1 cellular context compared by ENCODE assay signal in genomic region chr4:139153411-139154133, GRCh38.
TF ChIP-seq lines count a peak whose summit lies in the region.

No MANE protein-coding gene starts in this region.

TF ChIP-seq in HepG2, 621 proteins besides CTCF, POLR2A, EP300 and RAD21 (continued from another document and continues in another):
- TF ChIP-seq ZFP91 (CRISPR knock-in tag; IDR thresholded peaks at IDR 0.05; ENCODE audit: borderline replicate concordance), result no peak
- no peak for TF ChIP-seq KLF9 (CRISPR knock-in tag; IDR thresholded peaks at IDR 0.05; ENCODE audit: low read depth)
- 0 out of 2 replicates have a peak, but pooled peaks have one; percentile 30 for TF ChIP-seq TARDBP (CRISPR knock-in tag; IDR thresholded peaks at IDR 0.05)
- TF ChIP-seq FOXJ3 (CRISPR knock-in tag; IDR thresholded peaks at IDR 0.05; ENCODE audit: borderline replicate concordance), result 0 out of 2 replicates have a peak, but pooled peaks have one; percentile 26
- no peak for TF ChIP-seq ZNF891 (CRISPR knock-in tag; IDR thresholded peaks at IDR 0.05)
- TF ChIP-seq ZNF24 (IDR thresholded peaks at IDR 0.05), result no peak
- no peak for TF ChIP-seq SOX13 (IDR thresholded peaks at IDR 0.05)
- peak in 1 of 2 experiments; percentile 82; a peak in 2 of 4 replicates for TF ChIP-seq SOX13 (CRISPR knock-in tag; conservative IDR thresholded peaks at IDR 0.05 in 1 of 2, IDR thresholded peaks at IDR 0.05 in 1 of 2)
- TF ChIP-seq GMEB1 (CRISPR knock-in tag; IDR thresholded peaks at IDR 0.05; ENCODE audit: borderline replicate concordance), result no peak
- no peak for TF ChIP-seq AGO2 (optimal IDR thresholded peaks at IDR 0.05; ENCODE audit: low read depth, low read length)
- TF ChIP-seq ZNF678 (CRISPR knock-in tag; IDR thresholded peaks at IDR 0.05), result no peak
- TF ChIP-seq ELF4 (CRISPR knock-in tag; IDR thresholded peaks at IDR 0.05; ENCODE audit: borderline replicate concordance), result no peak
- TF ChIP-seq ARID5B (CRISPR knock-in tag; IDR thresholded peaks at IDR 0.05), result peak; percentile 70
- 0 out of 2 replicates have a peak, but pooled peaks have one; percentile 15 for TF ChIP-seq MED1 (CRISPR knock-in tag; IDR thresholded peaks at IDR 0.05)
- TF ChIP-seq CERS6 (CRISPR knock-in tag; IDR thresholded peaks at IDR 0.05), result no peak
- TF ChIP-seq PATZ1 (CRISPR knock-in tag; IDR thresholded peaks at IDR 0.05), result 0 out of 2 replicates have a peak, but pooled peaks have one; percentile 33
- TF ChIP-seq BCL6 (CRISPR knock-in tag; IDR thresholded peaks at IDR 0.05), result peak; percentile 94
- TF ChIP-seq HES4 (CRISPR knock-in tag; IDR thresholded peaks at IDR 0.05; ENCODE audit: borderline replicate concordance), result no peak
- no peak for TF ChIP-seq NCOA5 (CRISPR knock-in tag; IDR thresholded peaks at IDR 0.05)
- no peak for TF ChIP-seq ZNF800 (CRISPR knock-in tag; IDR thresholded peaks at IDR 0.05)
- TF ChIP-seq ZNF639 (CRISPR knock-in tag; conservative IDR thresholded peaks at IDR 0.05), result no peak
- no peak for TF ChIP-seq ZBED4 (CRISPR knock-in tag; IDR thresholded peaks at IDR 0.05; ENCODE audit: borderline replicate concordance)
- TF ChIP-seq LCORL (IDR thresholded peaks at IDR 0.05), result no peak
- peak; percentile 27; the same call in 1 of the 2 replicates for TF ChIP-seq LCORL (CRISPR knock-in tag; IDR thresholded peaks at IDR 0.05)
- TF ChIP-seq TCF12 (IDR thresholded peaks at IDR 0.05), result no peak
- TF ChIP-seq TCF12 (CRISPR knock-in tag; IDR thresholded peaks at IDR 0.05), result no peak
- TF ChIP-seq NCOA2 (CRISPR knock-in tag; IDR thresholded peaks at IDR 0.05), result peak; percentile 39; the same call in 1 of the 2 replicates
- peak; percentile 86 for TF ChIP-seq TEAD3 (CRISPR knock-in tag; optimal IDR thresholded peaks at IDR 0.05; ENCODE audit: borderline replicate concordance)
- no peak for TF ChIP-seq ZNF790 (CRISPR knock-in tag; IDR thresholded peaks at IDR 0.05; ENCODE audit: borderline replicate concordance)
- TF ChIP-seq SAP130 (CRISPR knock-in tag; IDR thresholded peaks at IDR 0.05; ENCODE audit: low read depth), result peak; percentile 65
- TF ChIP-seq SMARCE1 (IDR thresholded peaks at IDR 0.05; ENCODE audit: borderline replicate concordance), result no peak
- no peak for TF ChIP-seq ZNF224 (CRISPR knock-in tag; IDR thresholded peaks at IDR 0.05)
- peak; percentile 50 for TF ChIP-seq ATF7 (IDR thresholded peaks at IDR 0.05)
- no peak for TF ChIP-seq ATF7 (CRISPR knock-in tag; IDR thresholded peaks at IDR 0.05)
- TF ChIP-seq RBAK (CRISPR knock-in tag; IDR thresholded peaks at IDR 0.05), result no peak
- no peak for TF ChIP-seq SYNCRIP (IDR thresholded peaks at IDR 0.05; ENCODE audit: insufficient read depth, low read depth, low read length)
- TF ChIP-seq GATAD2A (CRISPR knock-in tag; IDR thresholded peaks at IDR 0.05), result peak; percentile 55
- no peak for TF ChIP-seq ZBTB44 (CRISPR knock-in tag; IDR thresholded peaks at IDR 0.05)
- TF ChIP-seq ZNF333 (CRISPR knock-in tag; IDR thresholded peaks at IDR 0.05; ENCODE audit: borderline replicate concordance), result no peak
- no peak for TF ChIP-seq FOXC1 (CRISPR knock-in tag; IDR thresholded peaks at IDR 0.05; ENCODE audit: borderline replicate concordance)
- TF ChIP-seq ZNF484 (CRISPR knock-in tag; IDR thresholded peaks at IDR 0.05; ENCODE audit: borderline replicate concordance, low read depth), result no peak
- TF ChIP-seq SIX1 (CRISPR knock-in tag; IDR thresholded peaks at IDR 0.05; ENCODE audit: borderline replicate concordance), result no peak
